1 cellular context compared by ENCODE assay signal in the genomic region with DNA sequence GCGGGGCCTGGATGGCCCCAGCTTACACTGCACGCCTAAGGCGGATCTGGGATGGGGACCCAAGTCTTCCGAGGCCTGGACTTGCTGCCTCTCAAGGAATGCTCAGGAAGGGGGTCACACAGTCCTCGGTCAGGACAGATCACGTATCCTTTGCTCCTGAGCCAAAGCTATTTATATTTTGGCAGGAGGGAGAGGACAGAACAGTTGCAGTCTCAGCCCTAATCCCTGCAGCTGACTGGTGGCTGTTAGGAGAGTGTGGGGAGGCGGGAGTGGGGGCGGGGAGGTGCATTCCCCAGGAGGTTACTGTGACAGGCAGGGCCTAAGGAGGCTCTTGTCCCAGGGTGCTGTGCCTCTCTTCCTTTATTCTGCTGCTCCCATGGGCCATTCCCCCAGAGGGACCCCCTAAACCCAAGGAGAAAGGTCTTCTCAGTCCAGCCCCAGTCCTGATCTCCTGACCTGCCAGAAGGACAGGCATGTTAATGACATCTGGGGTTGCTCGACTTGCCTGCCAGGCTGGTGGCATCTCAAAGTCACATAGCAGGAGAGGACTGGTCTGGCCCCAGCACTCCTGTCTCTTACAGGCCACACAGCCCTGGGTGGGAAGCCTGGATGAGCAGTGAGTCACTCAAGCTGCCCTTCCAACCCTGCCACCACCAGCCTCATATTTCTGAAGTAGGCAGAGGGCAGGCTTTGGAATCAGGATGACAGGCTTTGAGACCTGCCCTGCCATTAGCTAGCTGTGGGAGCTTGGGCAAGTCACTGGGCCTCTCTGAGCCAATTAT.
TF ChIP-seq lines count a peak whose summit lies in the region.

No MANE protein-coding gene starts in this region.

TF ChIP-seq in H1, 55 proteins besides CTCF, POLR2A, EP300 and RAD21:
- TF ChIP-seq POU5F1 (IDR thresholded peaks at IDR 0.05; ENCODE audit: low read depth, low read length) (no peak), JUND (IDR thresholded peaks at IDR 0.05; ENCODE audit: low read length) (no peak), ASH2L (IDR thresholded peaks at IDR 0.05; ENCODE audit: low read length) (no peak), RNF2 (IDR thresholded peaks at IDR 0.05; ENCODE audit: borderline replicate concordance, low read depth, low read length, missing control alignments, poor library complexity, severe bottlenecking) (no peak), CHD2 (IDR thresholded peaks at IDR 0.05; ENCODE audit: low read length) (no peak), CBX8 (IDR thresholded peaks at IDR 0.05; ENCODE audit: borderline replicate concordance, low read depth, low read length) (no peak), EGR1 (IDR thresholded peaks at IDR 0.05; ENCODE audit: borderline replicate concordance, low read depth, low read length) (no peak)
